ENCODE assay signal across 8 cellular contexts in the genomic region with DNA sequence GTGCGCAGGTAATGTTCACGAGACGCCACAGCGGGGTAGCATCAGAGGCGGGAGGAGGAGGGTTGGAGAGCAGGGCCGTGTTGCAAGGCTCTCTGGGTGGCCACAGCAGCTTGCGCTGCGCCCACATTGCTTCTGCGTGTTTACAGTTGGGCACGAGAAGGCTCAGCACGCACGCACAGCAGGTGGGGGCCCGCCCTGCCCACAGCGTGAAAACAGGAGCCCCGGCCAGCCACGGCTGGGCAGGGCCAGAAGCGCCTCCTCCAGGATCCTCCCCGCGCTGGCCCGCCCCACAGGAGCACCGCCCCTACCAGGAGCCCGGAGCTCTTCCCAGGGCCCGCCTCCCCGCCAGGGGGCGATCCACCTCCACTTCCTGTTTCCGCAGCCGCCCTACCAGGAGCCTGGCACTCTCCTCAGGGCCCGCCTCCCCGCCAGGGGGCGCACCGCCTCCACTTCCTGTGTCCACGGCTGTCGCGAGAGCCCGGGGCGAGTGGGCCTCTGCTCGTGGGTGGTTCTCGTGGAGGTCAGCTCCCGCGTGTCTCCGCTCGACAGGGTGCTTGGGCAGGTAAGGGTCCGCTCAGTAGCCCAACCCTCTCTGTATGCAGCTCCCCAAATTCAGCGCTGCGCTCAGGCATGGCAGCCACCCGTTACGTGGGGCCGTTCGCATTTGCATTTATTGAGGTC. TPM values are rescaled to one million over a fixed set of nuclear protein-coding genes. Genes with fewer than 3 reads are reported as not detected.
DNase-seq lines count a peak whose midpoint lies in the region; ATAC-seq and TF ChIP-seq lines count a peak whose summit lies in the region.

Gene FAM50B, plus strand, starts transcription at position 449 of the 681 bp plus-strand sequence. CDS start 439 bp downstream, outside the sequence.

- H2AFZ ChIP-seq in Karpas-422 (ENCODE audit: low read length): peak within 1 kb of the TSS; percentile 64
- no peak within 1 kb of the TSS for H2AFZ ChIP-seq in SU-DHL-6 (ENCODE audit: low read depth, low read length, severe bottlenecking)

- peak; percentile 66 for TF ChIP-seq CTCF in SU-DHL-6 (IDR thresholded peaks at IDR 0.05; ENCODE audit: insufficient read depth, low read length, poor library complexity, severe bottlenecking)
- peak; percentile 93 to 98 (median 96) for TF ChIP-seq CTCF in prostate gland (IDR thresholded peaks at IDR 0.05)
- TF ChIP-seq CTCF in upper lobe of right lung (IDR thresholded peaks at IDR 0.05): peak; percentile 91

- H3K4me3 ChIP-seq in Karpas-422 (ENCODE audit: low read length) (peak within 1 kb of the TSS; percentile 52; the same call in 1 of the 2 replicates), SU-DHL-6 (ENCODE audit: insufficient read depth, low read length, poor library complexity, severe bottlenecking) (no peak within 1 kb of the TSS), prostate gland (peak within 1 kb of the TSS; percentile 31 to 38), upper lobe of right lung (peak within 1 kb of the TSS; percentile 48)

- H3K9ac ChIP-seq in Karpas-422 (ENCODE audit: low read length) (peak within 1 kb of the TSS; percentile 23), SU-DHL-6 (ENCODE audit: low read length) (no peak within 1 kb of the TSS)

- peak; percentile 48 for TF ChIP-seq POLR2A in prostate gland (IDR thresholded peaks at IDR 0.05)

- intact Hi-C loops in left cardiac atrium (cut with DNase I): loop anchor here in 1 of 2 donors (2.0 to 5.0 kb wide), 2 partner anchors 84 to 143 kb away; no protein-coding TSS in a partner anchor
- intact Hi-C loops in prostate gland (cut with DNase I): loop anchor here (1.0 to 2.0 kb wide), 2 partner anchors 84 to 98 kb away; partner anchors contain the start of gene PXDC1
- intact Hi-C loops in upper lobe of right lung (cut with DNase I): loop anchor here (10.0 kb wide), 1 partner anchor 104 kb away; no protein-coding TSS in a partner anchor

- no peaks in the 10 kb centered on the region for H3K27me3 ChIP-seq in Karpas-422 (ENCODE audit: low read length)
- H3K27me3 ChIP-seq in SU-DHL-6 (ENCODE audit: low read length): no peaks in the 10 kb centered on the region
- H3K27me3 ChIP-seq in prostate gland (replicated peaks; ENCODE audit: insufficient read depth): no peaks in the 10 kb centered on the region
- H3K27me3 ChIP-seq in upper lobe of right lung: no peaks in the 10 kb centered on the region

- no peaks in the 10 kb centered on the region for H3K9me3 ChIP-seq in Karpas-422 (ENCODE audit: low read length)
- H3K9me3 ChIP-seq in SU-DHL-6 (ENCODE audit: insufficient read depth, low read length): no peaks in the 10 kb centered on the region
- no peaks in the 10 kb centered on the region for H3K9me3 ChIP-seq in prostate gland
- no peaks in the 10 kb centered on the region for H3K9me3 ChIP-seq in upper lobe of right lung

- WGBS in prostate gland: 61% methylated on average over 48 of the region's 49 CpGs

- H3K4me1 ChIP-seq in Karpas-422 (ENCODE audit: low read length) (peaks cover 6% of the 10 kb centered on the region), prostate gland (replicated peaks) (no peaks in the 10 kb centered on the region), upper lobe of right lung (peaks cover 8% of the 10 kb centered on the region)

- H3F3A ChIP-seq in SU-DHL-6 (ENCODE audit: insufficient read depth): no peaks in the 10 kb centered on the region

- H3K27ac ChIP-seq in Karpas-422 (ENCODE audit: low read length) (no peak within 1 kb of the TSS), SU-DHL-6 (ENCODE audit: low read depth, low read length) (no peak within 1 kb of the TSS), prostate gland (peak within 1 kb of the TSS; percentile 47 to 64), upper lobe of right lung (peak within 1 kb of the TSS; percentile 61)

- H3K4me2 ChIP-seq in Karpas-422 (ENCODE audit: low read depth, low read length, poor library complexity, severe bottlenecking) (peak within 1 kb of the TSS; percentile 53), SU-DHL-6 (ENCODE audit: low read depth, low read length, poor library complexity, severe bottlenecking) (no peak within 1 kb of the TSS)

- H3K36me3 ChIP-seq in Karpas-422 (ENCODE audit: insufficient read depth, low read length): no peaks in the 10 kb centered on the region
- no peaks in the 10 kb centered on the region for H3K36me3 ChIP-seq in SU-DHL-6 (ENCODE audit: low read length)
- no peaks in the 10 kb centered on the region for H3K36me3 ChIP-seq in prostate gland
- no peaks in the 10 kb centered on the region for H3K36me3 ChIP-seq in upper lobe of right lung

- ATAC-seq in GM21576 (IDR thresholded peaks at IDR 0.05; ENCODE audit: unreplicated experiment): peak; percentile 92
- peak; percentile 95 to 98 for ATAC-seq in left cardiac atrium
- peak; percentile 99 for ATAC-seq in upper lobe of right lung

- DNase-seq in DMS53 treated with DMSO at 0.1 percent for 48 hours (lab: John Stamatoyannopoulos, UW; ENCODE audit: unreplicated experiment): peak; percentile 28
- DNase-seq in Karpas-422: peak; percentile 93
- peak; percentile 67 for DNase-seq in amniotic stem cell (lab: John Stamatoyannopoulos, UW)
- DNase-seq in left cardiac atrium: peak; percentile 92
- DNase-seq in prostate gland (ENCODE audit: low spot score): peak; percentile 90
- DNase-seq in upper lobe of right lung: peak; percentile 96

- no peaks in the 10 kb centered on the region for H4K20me1 ChIP-seq in Karpas-422 (ENCODE audit: insufficient read depth, low read depth, low read length)
- H4K20me1 ChIP-seq in SU-DHL-6 (ENCODE audit: low read depth, low read length): no peaks in the 10 kb centered on the region

- no peaks in the 10 kb centered on the region for H3K79me2 ChIP-seq in Karpas-422 (ENCODE audit: low read length)
- H3K79me2 ChIP-seq in SU-DHL-6 (ENCODE audit: insufficient read depth, low read length): no peaks in the 10 kb centered on the region

- no peaks in the 10 kb centered on the region for H3K9me2 ChIP-seq in Karpas-422 (replicated peaks; ENCODE audit: insufficient read depth, low read length)
- H3K9me2 ChIP-seq in SU-DHL-6 (replicated peaks; ENCODE audit: insufficient read depth, low read length): no peaks in the 10 kb centered on the region

RNA-seq across cellular contexts. Expression of gene FAM50B, which starts in this region (rescaled TPM):
- total RNA-seq in Karpas-422 (2014; rRNA removed; shearing (Covaris generic); ENCODE audit: low replicate concordance): 0.48 TPM in 1 of 2 replicates, not detected in the other
- total RNA-seq in left cardiac atrium (10 to 100 TPM; 13.4 to 18.8 TPM), prostate gland (10 to 100 TPM; 14.2 to 36.4 TPM), upper lobe of right lung (13.1 TPM)

Comparison
In these comparisons a context has a peak if more than half of its experiments do, and no peak if none do; other contexts are left out.
1. Peak in DNase-seq, H3K4me3 ChIP-seq, H3K9ac ChIP-seq and H3K4me2 ChIP-seq in Karpas-422; RNA of the gene not detected or under 1 TPM.
2. DNase-seq: peak in every context shown above with its lines; median percentile 96 in upper lobe of right lung; 93 in Karpas-422; 92 in left cardiac atrium; 90 in prostate gland; 67 in amniotic stem cell; 28 in DMS53 treated with DMSO at 0.1 percent for 48 hours.
3. H3K27ac ChIP-seq: peak in prostate gland (2 of 2) and upper lobe of right lung (single experiment); none in Karpas-422 (single experiment) and SU-DHL-6 (single experiment).
4. Peak in every context shown above with its lines, with median percentiles within 50 percentile points of each other: ATAC-seq and CTCF ChIP-seq.